Comparison of ENCODE assay signal across 2 cellular contexts in the genomic region with DNA sequence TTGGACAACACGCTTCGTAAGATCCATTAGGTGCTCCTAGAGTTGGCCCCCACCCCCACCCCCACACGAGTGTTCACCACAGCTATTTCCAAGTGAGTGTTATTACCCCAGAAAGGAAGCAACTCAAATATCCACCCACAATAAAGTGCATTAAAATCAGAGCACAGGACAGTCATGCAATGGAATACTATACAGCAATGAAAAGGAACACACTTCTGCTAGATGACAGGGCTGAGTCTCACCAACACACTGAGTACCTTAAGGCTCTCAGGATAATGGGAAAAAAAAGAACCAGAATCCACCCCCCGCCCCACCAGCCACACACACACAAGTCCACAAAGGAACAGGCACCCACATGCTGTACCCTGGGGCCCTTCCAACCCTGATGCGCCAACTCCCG.
A peak's percentile ranks its signal among the peaks of the same experiment; 100 is the strongest.
TF ChIP-seq lines count a peak whose summit lies in the region.

No MANE protein-coding gene starts in this region.

TF ChIP-seq in HEK293, 187 proteins besides CTCF, POLR2A, EP300 and RAD21 (continued from another document):
- TF ChIP-seq, protein P1, sequence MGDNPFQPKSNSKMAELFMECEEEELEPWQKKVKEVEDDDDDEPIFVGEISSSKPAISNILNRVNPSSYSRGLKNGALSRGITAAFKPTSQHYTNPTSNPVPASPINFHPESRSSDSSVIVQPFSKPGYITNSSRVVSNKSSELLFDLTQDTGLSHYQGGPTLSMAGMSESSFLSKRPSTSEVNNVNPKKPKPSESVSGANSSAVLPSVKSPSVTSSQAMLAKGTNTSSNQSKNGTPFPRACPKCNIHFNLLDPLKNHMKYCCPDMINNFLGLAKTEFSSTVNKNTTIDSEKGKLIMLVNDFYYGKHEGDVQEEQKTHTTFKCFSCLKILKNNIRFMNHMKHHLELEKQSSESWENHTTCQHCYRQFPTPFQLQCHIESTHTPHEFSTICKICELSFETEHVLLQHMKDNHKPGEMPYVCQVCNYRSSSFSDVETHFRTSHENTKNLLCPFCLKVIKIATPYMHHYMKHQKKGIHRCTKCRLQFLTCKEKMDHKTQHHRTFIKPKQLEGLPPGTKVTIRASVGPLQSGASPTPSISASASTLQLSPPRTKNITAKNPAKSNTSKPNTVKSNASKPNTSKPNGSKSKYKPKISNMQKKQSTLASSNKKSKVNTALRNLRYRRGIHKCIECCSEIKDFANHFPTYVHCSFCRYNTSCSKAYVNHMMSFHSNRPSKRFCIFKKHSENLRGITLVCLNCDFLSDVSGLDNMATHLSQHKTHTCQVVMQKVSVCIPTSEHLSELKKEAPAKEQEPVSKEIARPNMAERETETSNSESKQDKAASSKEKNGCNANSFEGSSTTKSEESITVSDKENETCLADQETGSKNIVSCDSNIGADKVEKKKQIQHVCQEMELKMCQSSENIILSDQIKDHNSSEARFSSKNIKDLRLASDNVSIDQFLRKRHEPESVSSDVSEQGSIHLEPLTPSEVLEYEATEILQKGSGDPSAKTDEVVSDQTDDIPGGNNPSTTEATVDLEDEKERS (tag by site-specific recombination; IDR thresholded peaks at IDR 0.05), result peak; percentile 93
- TF ChIP-seq ZNF426 (tag by site-specific recombination; IDR thresholded peaks at IDR 0.05), result no peak
- peak; percentile 100 for TF ChIP-seq ZNF146 (tag by site-specific recombination; IDR thresholded peaks at IDR 0.05)

TF ChIP-seq in K562, 482 proteins besides CTCF, POLR2A, EP300 and RAD21 (continued from another document):
- TF ChIP-seq, protein P2, sequence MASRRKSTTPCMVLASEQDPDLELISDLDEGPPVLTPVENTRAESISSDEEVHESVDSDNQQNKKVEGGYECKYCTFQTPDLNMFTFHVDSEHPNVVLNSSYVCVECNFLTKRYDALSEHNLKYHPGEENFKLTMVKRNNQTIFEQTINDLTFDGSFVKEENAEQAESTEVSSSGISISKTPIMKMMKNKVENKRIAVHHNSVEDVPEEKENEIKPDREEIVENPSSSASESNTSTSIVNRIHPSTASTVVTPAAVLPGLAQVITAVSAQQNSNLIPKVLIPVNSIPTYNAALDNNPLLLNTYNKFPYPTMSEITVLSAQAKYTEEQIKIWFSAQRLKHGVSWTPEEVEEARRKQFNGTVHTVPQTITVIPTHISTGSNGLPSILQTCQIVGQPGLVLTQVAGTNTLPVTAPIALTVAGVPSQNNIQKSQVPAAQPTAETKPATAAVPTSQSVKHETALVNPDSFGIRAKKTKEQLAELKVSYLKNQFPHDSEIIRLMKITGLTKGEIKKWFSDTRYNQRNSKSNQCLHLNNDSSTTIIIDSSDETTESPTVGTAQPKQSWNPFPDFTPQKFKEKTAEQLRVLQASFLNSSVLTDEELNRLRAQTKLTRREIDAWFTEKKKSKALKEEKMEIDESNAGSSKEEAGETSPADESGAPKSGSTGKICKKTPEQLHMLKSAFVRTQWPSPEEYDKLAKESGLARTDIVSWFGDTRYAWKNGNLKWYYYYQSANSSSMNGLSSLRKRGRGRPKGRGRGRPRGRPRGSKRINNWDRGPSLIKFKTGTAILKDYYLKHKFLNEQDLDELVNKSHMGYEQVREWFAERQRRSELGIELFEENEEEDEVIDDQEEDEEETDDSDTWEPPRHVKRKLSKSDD (conservative IDR thresholded peaks at IDR 0.05; ENCODE audit: low read length), result no peak
- no peak for TF ChIP-seq SETDB1 (IDR thresholded peaks at IDR 0.05; ENCODE audit: low read length)
